Comparison of ENCODE assay signal across 15 cellular contexts in genomic region chr1:4752059-4752458, GRCh38.
A peak's percentile ranks its signal among the peaks of the same experiment; 100 is the strongest.
DNase-seq lines count a peak whose midpoint lies in the region; ATAC-seq, FAIRE-seq and TF ChIP-seq lines count a peak whose summit lies in the region.
"Had no signal": no experiment of that assay in that cellular context is flagged by ENCODE, and none has a peak within 500 bp of the region (broad histone marks: within the 10 kb centered on the region; RNA-seq: fewer than 3 reads in every experiment).

No MANE protein-coding gene starts in this region.

- 87% methylated on average over 4 of the region's 4 CpGs; no CpG with 5 or more reads in 1 of the 2 experiments for WGBS in H1 (ENCODE audit: extremely low coverage in 1 of 2, insufficient coverage in 1 of 2, insufficient read length in 1 of 2, insufficient replicate concordance in 2 of 2, low coverage in 1 of 2, low lambda C conversion rate in 2 of 2, missing lambda C conversion rate in 1 of 2), 2 experiments

- 0 out of 2 replicates have a peak overlapping the region, but pooled peaks have one; percentile 8 for H2BK15ac ChIP-seq in H1 (ENCODE audit: low read length)

- H3K36me3 ChIP-seq in H1 (ENCODE audit: control insufficient read depth in 2 of 4, insufficient read depth in 4 of 4, low read length in 3 of 4) (no peaks in the 10 kb centered on the region), colonic mucosa (no peaks in the 10 kb centered on the region), left ventricle myocardium inferior (no peaks in the 10 kb centered on the region)

- no peak overlapping the region for H3K56ac ChIP-seq in H1 (replicated peaks; ENCODE audit: insufficient read length, low read depth, low read length)

- no peak for TF ChIP-seq EP300 in H1 (IDR thresholded peaks at IDR 0.05; ENCODE audit: borderline replicate concordance in 1 of 2, low read depth in 2 of 2, low read length in 2 of 2)

- H3K4me3 ChIP-seq in NB4 (ENCODE audit: low read depth, low read length): no peak overlapping the region
- H3K4me3 ChIP-seq in H1 (ENCODE audit: extremely low read depth in 1 of 4, insufficient read depth in 2 of 4, low read depth in 3 of 4, low read length in 4 of 4): no peak overlapping the region
- no peak overlapping the region for H3K4me3 ChIP-seq in colonic mucosa
- H3K4me3 ChIP-seq in left ventricle myocardium inferior: no peak overlapping the region
- H3K4me3 ChIP-seq: GM23248 had no signal

- H2BK20ac ChIP-seq in H1 (ENCODE audit: low read length): no peak overlapping the region

- CTCF ChIA-PET in H1 (lab: Charles Lee; ENCODE audit: partially characterized antibody): interaction anchor here (0.9 kb wide), 1 partner anchor 33 kb away, joined by 3 read pairs; no protein-coding TSS in a partner anchor

- TF ChIP-seq POLR2A in NB4 (IDR thresholded peaks at IDR 0.05; ENCODE audit: extremely low read depth, insufficient read length) (no peak), H1 (IDR thresholded peaks at IDR 0.05; ENCODE audit: control extremely low read depth in 1 of 2, low read depth in 2 of 2, low read length in 2 of 2) (no peak)

- intact Hi-C loops in colonic mucosa (cut with DNase I) (no loop called here), left ventricle myocardium inferior (cut with micrococcal nuclease) (no loop called here)

- H3K27me3 ChIP-seq in H1 (replicated peaks in 1 of 4; ENCODE audit: control insufficient read depth in 3 of 4, extremely low read depth in 1 of 4, insufficient read depth in 3 of 4, low read length in 3 of 4) (peaks cover 0 to under 1% (median 0%) of the 10 kb centered on the region in 4 experiments; a peak in 1 of 7 replicates), colonic mucosa (no peaks in the 10 kb centered on the region), left ventricle myocardium inferior (ENCODE audit: low read depth) (peaks cover 54% of the 10 kb centered on the region)

- peaks cover 2% of the 10 kb centered on the region; the same call in 1 of the 2 replicates for H3K23me2 ChIP-seq in H1 (ENCODE audit: low read depth, low read length)

- peak; percentile 25 for DNase-seq in NB4 (ENCODE audit: low read depth)
- no peak for DNase-seq in H1 (ENCODE audit: low read depth in 1 of 2, low spot score in 2 of 2)
- DNase-seq in midbrain (lab: John Stamatoyannopoulos, UW): peak; percentile 8
- peak in 10 of 49 donors; percentile 1 to 39 (median 16) for DNase-seq in substantia nigra (lab: John Stamatoyannopoulos, UW)
- DNase-seq in colonic mucosa: no peak
- no peak for DNase-seq in OCI-M1 (lab: John Stamatoyannopoulos, UW)
- no peak for DNase-seq in left ventricle myocardium inferior
- DNase-seq: 8988T; ACHN; Calu3; CD4-positive, alpha-beta T cell; DMS 273 treated with DMSO at 0.1 percent for 48 hours; GM23248; H7 had no signal

- POLR2A ChIA-PET in H1 (lab: Charles Lee; ENCODE audit: partially characterized antibody): no interaction called here

- H3K4me1 ChIP-seq in H1 (replicated peaks in 1 of 4; ENCODE audit: control insufficient read depth in 3 of 4, insufficient read depth in 4 of 4, low read length in 3 of 4): peaks cover 10 to 23% (median 15%) of the 10 kb centered on the region in 4 experiments
- H3K4me1 ChIP-seq in colonic mucosa: no peaks in the 10 kb centered on the region
- H3K4me1 ChIP-seq in left ventricle myocardium inferior: no peaks in the 10 kb centered on the region

- no peak overlapping the region for H2AK5ac ChIP-seq in H1 (ENCODE audit: low read depth, low read length)

- H4K8ac ChIP-seq in H1 (ENCODE audit: extremely low read depth, insufficient read depth, low read length): no peak overlapping the region

- H3K4me2 ChIP-seq in H1 (ENCODE audit: insufficient read depth in 1 of 2, low read depth in 2 of 2, low read length in 2 of 2): no peak overlapping the region

- H4K20me1 ChIP-seq in H1 (replicated peaks in 1 of 2; ENCODE audit: control insufficient read depth in 1 of 2, insufficient read depth in 2 of 2, low read length in 2 of 2): peaks cover 2 to 4% of the 10 kb centered on the region in 2 experiments

- TF ChIP-seq CTCF in NB4 (IDR thresholded peaks at IDR 0.05; ENCODE audit: low read depth, low read length) (no peak), H1 (IDR thresholded peaks at IDR 0.05; ENCODE audit: control extremely low read depth in 1 of 3, insufficient read depth in 1 of 3, low read depth in 1 of 3, low read length in 3 of 3) (no peak), colonic mucosa (IDR thresholded peaks at IDR 0.05) (no peak), left ventricle myocardium inferior (IDR thresholded peaks at IDR 0.05; ENCODE audit: borderline replicate concordance) (no peak)

- 0 out of 2 replicates have a peak, but pooled peaks cover 2% of the 10 kb centered on the region for H3K79me1 ChIP-seq in H1 (ENCODE audit: low read depth, low read length)

- H3K9me3 ChIP-seq in H1 (ENCODE audit: insufficient read depth in 2 of 2, low read depth in 1 of 2, low read length in 1 of 2) (peaks cover 5 to 8% of the 10 kb centered on the region in 2 experiments; a peak in 1 of 4 replicates), colonic mucosa (no peaks in the 10 kb centered on the region), left ventricle myocardium inferior (replicated peaks) (peaks cover 14% of the 10 kb centered on the region)

- no peaks in the 10 kb centered on the region for H3K79me2 ChIP-seq in H1 (ENCODE audit: control insufficient read depth in 1 of 2, insufficient read depth in 2 of 2, low read length in 2 of 2)

- peak overlapping the region; percentile 69; the same call in 1 of the 2 replicates for H2BK12ac ChIP-seq in H1 (ENCODE audit: low read depth, low read length)

- H3K27ac ChIP-seq in H1 (ENCODE audit: low read depth, low read length) (no peak overlapping the region), substantia nigra (ENCODE audit: low read depth, low read length, poor library complexity, severe bottlenecking) (peak overlapping the region; percentile 6), colonic mucosa (no peak overlapping the region), left ventricle myocardium inferior (replicated peaks) (no peak overlapping the region)
- H3K27ac ChIP-seq: GM23248 had no signal

- TF ChIP-seq RAD21 in H1 (IDR thresholded peaks at IDR 0.05 in 1 of 2, conservative IDR thresholded peaks at IDR 0.05 in 1 of 2; ENCODE audit: low read depth in 2 of 2, low read length in 2 of 2): no peak

- no peak overlapping the region for H4K5ac ChIP-seq in H1 (ENCODE audit: insufficient read length, low read depth, low read length)

- no peak overlapping the region for H3K14ac ChIP-seq in H1 (ENCODE audit: insufficient read length)

- no peak for FAIRE-seq in H1 (lab: Jason Lieb, UNC)

- 0 out of 2 replicates have a peak overlapping the region, but pooled peaks have one; percentile 17 for H2BK5ac ChIP-seq in H1 (ENCODE audit: low read depth, low read length)

- no peak overlapping the region for H3K18ac ChIP-seq in H1 (ENCODE audit: extremely low read depth, low read length)

- H2AFZ ChIP-seq in H1 (ENCODE audit: low read length): no peak overlapping the region
- H2AFZ ChIP-seq: GM23248 had no signal

- no peak overlapping the region for H2BK120ac ChIP-seq in H1 (replicated peaks; ENCODE audit: low read depth, low read length)

- H3K4ac ChIP-seq in H1 (replicated peaks; ENCODE audit: insufficient read length, low read depth, low read length): no peak overlapping the region

- H3K9ac ChIP-seq in H1 (replicated peaks in 1 of 4; ENCODE audit: extremely low read depth in 1 of 4, low read depth in 3 of 4, low read length in 3 of 4) (no peak overlapping the region), colonic mucosa (ENCODE audit: low read depth in 2 of 2, low read length in 2 of 2) (no peak overlapping the region)
- H3K9ac ChIP-seq: GM23248 had no signal

- ATAC-seq in HG03280 (IDR thresholded peaks at IDR 0.05; ENCODE audit: unreplicated experiment): no peak

- no peak overlapping the region for H4K91ac ChIP-seq in H1 (replicated peaks; ENCODE audit: insufficient read length, low read length)

- H3K23ac ChIP-seq in H1 (ENCODE audit: insufficient read length): no peak overlapping the region

TF ChIP-seq in H1, 55 proteins besides CTCF, POLR2A, EP300 and RAD21:
- TF ChIP-seq YY1 (IDR thresholded peaks at IDR 0.05; ENCODE audit: low read depth, low read length) (no peak), RFX5 (IDR thresholded peaks at IDR 0.05; ENCODE audit: borderline replicate concordance, low read depth, low read length) (no peak), JUN (IDR thresholded peaks at IDR 0.05; ENCODE audit: low read depth, low read length) (no peak), EZH2 (IDR thresholded peaks at IDR 0.05; ENCODE audit: low read depth, low read length, severe bottlenecking) (no peak), SIX5 (IDR thresholded peaks at IDR 0.05; ENCODE audit: low read depth, low read length) (no peak), CBX5 (IDR thresholded peaks at IDR 0.05; ENCODE audit: low read depth, low read length) (no peak)

Comparison
In these comparisons a context has a peak if more than half of its experiments do, and no peak if none do; other contexts are left out.
1. DNase-seq: peak in NB4 (single experiment) and midbrain (single experiment); none in H1 (0 of 2), colonic mucosa (single experiment), OCI-M1 (single experiment) and left ventricle myocardium inferior (single experiment).